1 cellular context compared by ENCODE assay signal in genomic region chrX:78105944-78106650, GRCh38.
TF ChIP-seq lines count a peak whose summit lies in the region.

No MANE protein-coding gene starts in this region.

TF ChIP-seq in HepG2, 621 proteins besides CTCF, POLR2A, EP300 and RAD21:
- TF ChIP-seq ZNF792 (CRISPR knock-in tag; IDR thresholded peaks at IDR 0.05) (no peak), POLR2AphosphoS5 (IDR thresholded peaks at IDR 0.05; ENCODE audit: low read depth, low read length) (peak; percentile 15; the same call in 1 of the 2 replicates), RBFOX2 (IDR thresholded peaks at IDR 0.05; ENCODE audit: low read depth, low read length) (peak; percentile 39; the same call in 1 of the 2 replicates)
TF ChIP-seq in HepG2: peak in this region for 2.
